ENCODE assay signal across 8 cellular contexts in the genomic region with DNA sequence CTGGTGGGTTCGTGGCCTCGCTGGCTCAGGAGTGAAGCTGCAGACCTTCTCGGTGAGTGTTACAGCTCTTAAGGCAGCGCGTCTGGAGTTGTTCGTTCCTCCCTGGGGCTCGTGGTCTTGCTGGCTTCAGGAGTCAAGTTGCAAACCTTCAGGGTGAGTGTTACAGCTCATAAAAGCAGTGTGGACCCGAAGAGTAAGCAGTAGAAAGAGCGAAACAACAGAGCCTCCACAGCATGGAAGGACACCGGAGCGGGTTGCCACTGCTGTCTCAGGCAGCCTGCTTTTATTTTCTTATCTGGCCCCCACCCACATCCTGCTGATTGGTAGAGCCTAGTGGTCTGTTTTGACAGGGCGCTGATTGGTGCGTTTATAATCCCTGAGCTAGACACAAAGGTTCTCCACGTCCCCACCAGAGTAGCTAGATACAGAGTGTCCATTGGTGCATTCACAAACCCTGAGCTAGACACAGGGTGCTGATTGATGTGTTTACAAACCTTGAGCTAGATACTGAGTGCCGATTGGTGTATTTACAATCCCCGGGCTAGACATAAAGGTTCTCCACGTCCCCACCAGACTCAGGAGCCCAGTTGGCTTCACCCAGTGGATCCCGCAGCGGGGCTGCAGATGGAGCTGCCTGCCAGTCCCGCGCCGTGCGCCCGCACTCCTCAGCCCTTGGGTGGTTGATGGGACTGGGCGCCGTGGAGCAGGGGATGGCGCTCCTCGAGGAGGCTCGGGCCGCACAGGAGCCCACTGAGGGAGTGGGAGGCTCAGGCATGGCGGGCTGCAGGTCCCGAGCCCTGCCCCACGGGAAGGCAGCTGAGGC.
DNase-seq lines count a peak whose midpoint lies in the region; TF ChIP-seq lines count a peak whose summit lies in the region.
"Not testable (repeated sequence)": the region's sequence is repeated elsewhere in the genome, so short reads cannot be mapped to it uniquely, and the experiment has no call there.

No MANE protein-coding gene starts in this region.

- intact Hi-C loops in transverse colon (cut with DNase I; ENCODE audit: low total_unique reads), result not testable (repeated sequence)

- H3K36me3 Mint-ChIP-seq in activated T-cell treated with anti-CD3 and anti-CD28 coated beads, Interleukin-2, amount 50 U/mL, for 24 hours (ENCODE audit: low read depth); mesothelial cell of epicardium: not testable (repeated sequence)

- H3K4me1 ChIP-seq in right atrium auricular region, result not testable (repeated sequence)
- H3K4me1 ChIP-seq in transverse colon, result peaks cover 0 to 18% (median 12%) of the 10 kb centered on the region in 4 donors

- DNase-seq in DMS114 treated with DMSO at 0.1 percent for 48 hours (lab: John Stamatoyannopoulos, UW; ENCODE audit: unreplicated experiment), result peak; percentile 3
- peak; percentile 75 for DNase-seq in NCI-H2227 (lab: John Stamatoyannopoulos, UW; ENCODE audit: unreplicated experiment)
- DNase-seq in activated T-cell treated with anti-CD3 and anti-CD28 coated beads, Interleukin-2, amount 50 U/mL, for 24 hours; right atrium auricular region (ENCODE audit: low spot score); mesothelial cell of epicardium (ENCODE audit: low spot score in 2 of 2, unreplicated experiment in 2 of 2); transverse colon: not testable (repeated sequence)
- peak; percentile 5 for DNase-seq in dermis blood vessel endothelial cell
- peak; percentile 79 for DNase-seq in renal cortical epithelial cell (ENCODE audit: low read depth)

- H3K4me3 ChIP-seq in right atrium auricular region (peak overlapping the region; percentile 40 to 55), transverse colon (peak overlapping the region in 3 of 4 donors; percentile 27 to 34 (median 34))

- H3K4me1 Mint-ChIP-seq in activated T-cell treated with anti-CD3 and anti-CD28 coated beads, Interleukin-2, amount 50 U/mL, for 24 hours (ENCODE audit: low read depth), result not testable (repeated sequence)
- H3K4me1 Mint-ChIP-seq in mesothelial cell of epicardium, result peaks cover 13% of the 10 kb centered on the region

- H3K4me3 Mint-ChIP-seq in activated T-cell treated with anti-CD3 and anti-CD28 coated beads, Interleukin-2, amount 50 U/mL, for 24 hours, result peak overlapping the region; percentile 54
- peak overlapping the region; percentile 49 for H3K4me3 Mint-ChIP-seq in mesothelial cell of epicardium

- TF ChIP-seq EP300 in transverse colon (IDR thresholded peaks at IDR 0.05; ENCODE audit: low read depth), result not testable (repeated sequence)

- H3K36me3 ChIP-seq in right atrium auricular region, transverse colon: not testable (repeated sequence)

- in situ Hi-C loops in transverse colon (cut with MboI; ENCODE audit: low pct_ligation_motif_present in 1 of 4, low pct_unique_long_range_greater_than_20kb in 1 of 4, low sequenced_read_pairs in 3 of 4), result not testable (repeated sequence)

- not testable (repeated sequence) for H3K27me3 ChIP-seq in right atrium auricular region, transverse colon

- H3K27ac ChIP-seq in right atrium auricular region (peak overlapping the region; percentile 69 to 70), transverse colon (peak overlapping the region in 3 of 4 donors; percentile 59 to 70 (median 69))

- H3K9me3 Mint-ChIP-seq in activated T-cell treated with anti-CD3 and anti-CD28 coated beads, Interleukin-2, amount 50 U/mL, for 24 hours; mesothelial cell of epicardium: not testable (repeated sequence)

- H3K27ac Mint-ChIP-seq in activated T-cell treated with anti-CD3 and anti-CD28 coated beads, Interleukin-2, amount 50 U/mL, for 24 hours; mesothelial cell of epicardium: not testable (repeated sequence)

- not testable (repeated sequence) for TF ChIP-seq CTCF in right atrium auricular region (IDR thresholded peaks at IDR 0.05); mesothelial cell of epicardium (IDR thresholded peaks at IDR 0.05; ENCODE audit: unreplicated experiment); transverse colon (IDR thresholded peaks at IDR 0.05)

- not testable (repeated sequence) for TF ChIP-seq POLR2A in transverse colon (IDR thresholded peaks at IDR 0.05)

- peaks cover 58% of the 10 kb centered on the region for H3K27me3 Mint-ChIP-seq in activated T-cell treated with anti-CD3 and anti-CD28 coated beads, Interleukin-2, amount 50 U/mL, for 24 hours
- H3K27me3 Mint-ChIP-seq in mesothelial cell of epicardium (ENCODE audit: low read depth), result not testable (repeated sequence)

- not testable (repeated sequence) for H3K9me3 ChIP-seq in right atrium auricular region, transverse colon

- WGBS in transverse colon (ENCODE audit: low coverage in 1 of 2), 2 donors, result 78 to 90% methylated on average over 7 to 32 of the region's 33 CpGs
